ENCODE assay signal across 1 cellular context in the genomic region with DNA sequence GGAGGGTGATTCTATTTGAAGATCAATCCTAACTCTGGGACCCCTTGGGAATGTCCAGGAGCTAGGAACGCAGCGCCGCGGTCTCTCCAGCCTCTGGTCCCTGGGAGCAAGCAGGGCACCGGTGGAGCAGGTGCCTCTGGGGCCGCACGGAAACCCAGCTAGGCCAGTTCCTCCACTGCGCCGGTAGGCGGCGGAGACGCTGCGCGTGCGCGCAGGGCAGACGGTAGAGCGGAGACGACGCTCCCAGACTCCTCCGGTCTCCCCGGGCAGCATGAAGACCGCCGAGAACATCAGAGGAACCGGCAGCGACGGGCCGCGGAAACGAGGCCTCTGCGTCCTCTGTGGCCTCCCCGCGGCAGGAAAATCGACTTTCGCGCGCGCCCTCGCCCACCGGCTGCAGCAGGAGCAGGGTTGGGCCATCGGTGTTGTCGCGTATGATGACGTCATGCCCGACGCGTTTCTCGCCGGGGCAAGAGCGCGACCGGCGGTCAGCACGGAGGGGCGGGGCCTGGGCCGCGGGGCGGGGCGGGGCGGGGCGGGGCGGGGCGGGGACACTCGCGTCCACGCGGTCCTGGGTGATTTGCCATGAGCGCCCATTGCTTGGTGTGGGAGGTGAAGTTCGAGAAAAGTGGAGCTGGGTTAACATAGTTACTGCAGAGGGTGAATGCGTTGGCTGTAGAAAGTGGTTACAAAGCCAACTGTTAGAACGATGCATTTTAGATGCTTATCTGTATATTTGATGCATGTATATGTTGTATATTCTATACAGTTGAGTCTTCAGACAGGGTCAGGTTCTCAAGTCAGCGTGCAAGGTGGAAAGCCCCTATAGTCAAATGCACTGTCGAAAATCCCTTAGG.
TF ChIP-seq lines count a peak whose summit lies in the region.

A gene with protein sequence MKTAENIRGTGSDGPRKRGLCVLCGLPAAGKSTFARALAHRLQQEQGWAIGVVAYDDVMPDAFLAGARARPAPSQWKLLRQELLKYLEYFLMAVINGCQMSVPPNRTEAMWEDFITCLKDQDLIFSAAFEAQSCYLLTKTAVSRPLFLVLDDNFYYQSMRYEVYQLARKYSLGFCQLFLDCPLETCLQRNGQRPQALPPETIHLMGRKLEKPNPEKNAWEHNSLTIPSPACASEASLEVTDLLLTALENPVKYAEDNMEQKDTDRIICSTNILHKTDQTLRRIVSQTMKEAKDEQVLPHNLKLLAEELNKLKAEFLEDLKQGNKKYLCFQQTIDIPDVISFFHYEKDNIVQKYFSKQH (plus strand): TSS at position 193 of the 857 bp plus-strand sequence. CDS start 79 bp downstream, at position 272.

TF ChIP-seq in H1, 55 proteins besides CTCF, POLR2A, EP300 and RAD21 (continued from another document):
- TF ChIP-seq EGR1 (IDR thresholded peaks at IDR 0.05; ENCODE audit: borderline replicate concordance, low read depth, low read length), result no peak
- 0 out of 4 replicates have a peak, but pooled peaks have one; percentile 22 to 37 for TF ChIP-seq SIN3A (conservative IDR thresholded peaks at IDR 0.05 in 1 of 2, IDR thresholded peaks at IDR 0.05 in 1 of 2; ENCODE audit: low read depth in 1 of 2, low read length in 2 of 2)
- TF ChIP-seq RFX5 (IDR thresholded peaks at IDR 0.05; ENCODE audit: borderline replicate concordance, low read depth, low read length), result no peak
- no peak for TF ChIP-seq GABPA (IDR thresholded peaks at IDR 0.05; ENCODE audit: borderline replicate concordance, insufficient read depth, low read length)
